In the genomic region with DNA sequence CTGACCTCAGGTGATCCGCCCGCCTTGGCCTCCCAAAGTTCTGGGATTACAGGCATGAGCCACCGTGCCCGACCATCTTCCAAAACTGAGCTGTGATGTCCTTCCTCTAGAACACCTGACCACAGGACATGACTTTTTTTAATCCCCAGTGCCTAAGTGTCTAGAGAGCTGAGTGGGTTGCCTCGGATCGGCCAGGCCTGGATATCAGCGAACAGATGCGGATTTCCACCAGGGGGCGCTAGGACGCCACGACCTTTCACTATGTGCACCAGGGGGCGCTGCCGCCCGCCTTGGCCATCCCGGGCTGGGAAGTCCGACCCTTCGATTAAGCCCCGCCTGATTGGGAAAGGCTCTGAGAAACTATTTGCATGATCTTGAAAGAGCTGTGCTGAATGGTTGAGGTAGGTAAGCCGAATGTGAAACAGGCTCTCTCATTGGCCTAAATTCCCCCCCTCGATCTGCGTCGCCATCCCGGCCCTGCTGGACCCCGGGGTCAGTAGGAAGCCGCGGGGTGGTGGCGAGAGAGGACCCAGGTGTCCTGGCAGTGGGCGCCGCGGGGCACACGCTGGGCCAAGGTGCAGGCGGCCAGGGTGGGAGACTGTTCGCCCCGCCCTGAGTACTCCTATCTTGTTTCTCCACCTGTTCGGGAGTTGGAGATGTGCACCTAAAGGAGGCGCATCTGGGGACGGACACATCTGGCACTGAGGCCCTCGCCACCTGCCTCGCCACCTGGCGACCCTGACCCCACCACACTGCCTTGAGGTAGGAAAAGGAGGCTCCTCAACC, we compare ENCODE assay signal across 1 cellular context.
TF ChIP-seq lines count a peak whose summit lies in the region.

A gene with protein sequence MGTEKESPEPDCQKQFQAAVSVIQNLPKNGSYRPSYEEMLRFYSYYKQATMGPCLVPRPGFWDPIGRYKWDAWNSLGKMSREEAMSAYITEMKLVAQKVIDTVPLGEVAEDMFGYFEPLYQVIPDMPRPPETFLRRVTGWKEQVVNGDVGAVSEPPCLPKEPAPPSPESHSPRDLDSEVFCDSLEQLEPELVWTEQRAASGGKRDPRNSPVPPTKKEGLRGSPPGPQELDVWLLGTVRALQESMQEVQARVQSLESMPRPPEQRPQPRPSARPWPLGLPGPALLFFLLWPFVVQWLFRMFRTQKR (plus strand): TSS at position 496 of the 786 bp plus-strand sequence. CDS start 458 bp downstream, outside the sequence.

TF ChIP-seq in GM12878, 131 proteins besides CTCF, POLR2A, EP300 and RAD21 (continued from another document and continues in another):
- TF ChIP-seq, protein P1, sequence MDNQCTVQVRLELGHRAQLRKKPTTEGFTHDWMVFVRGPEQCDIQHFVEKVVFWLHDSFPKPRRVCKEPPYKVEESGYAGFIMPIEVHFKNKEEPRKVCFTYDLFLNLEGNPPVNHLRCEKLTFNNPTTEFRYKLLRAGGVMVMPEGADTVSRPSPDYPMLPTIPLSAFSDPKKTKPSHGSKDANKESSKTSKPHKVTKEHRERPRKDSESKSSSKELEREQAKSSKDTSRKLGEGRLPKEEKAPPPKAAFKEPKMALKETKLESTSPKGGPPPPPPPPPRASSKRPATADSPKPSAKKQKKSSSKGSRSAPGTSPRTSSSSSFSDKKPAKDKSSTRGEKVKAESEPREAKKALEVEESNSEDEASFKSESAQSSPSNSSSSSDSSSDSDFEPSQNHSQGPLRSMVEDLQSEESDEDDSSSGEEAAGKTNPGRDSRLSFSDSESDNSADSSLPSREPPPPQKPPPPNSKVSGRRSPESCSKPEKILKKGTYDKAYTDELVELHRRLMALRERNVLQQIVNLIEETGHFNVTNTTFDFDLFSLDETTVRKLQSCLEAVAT (IDR thresholded peaks at IDR 0.05), result no peak
- TF ChIP-seq ZNF384 (IDR thresholded peaks at IDR 0.05; ENCODE audit: borderline replicate concordance, low read depth, low read length) (no peak), SPI1 (IDR thresholded peaks at IDR 0.05; ENCODE audit: borderline replicate concordance, insufficient read depth, low read depth, low read length) (no peak), SIN3A (IDR thresholded peaks at IDR 0.05; ENCODE audit: low read depth, low read length) (no peak), POU2F2 (IDR thresholded peaks at IDR 0.05; ENCODE audit: borderline replicate concordance, low read depth, low read length) (peak; percentile 100), ETV6 (conservative IDR thresholded peaks at IDR 0.05 in 1 of 2, IDR thresholded peaks at IDR 0.05 in 1 of 2; ENCODE audit: borderline replicate concordance in 1 of 2, low read depth in 1 of 2) (no peak), CHD2 (IDR thresholded peaks at IDR 0.05; ENCODE audit: borderline replicate concordance, low read depth, low read length) (peak; percentile 61; the same call in 1 of the 2 replicates), ZNF622 (IDR thresholded peaks at IDR 0.05) (no peak), GATAD2B (conservative IDR thresholded peaks at IDR 0.05; ENCODE audit: low read depth) (peak; percentile 70; the same call in 1 of the 2 replicates), SREBF1 (IDR thresholded peaks at IDR 0.05; ENCODE audit: low read length) (no peak), SP1 (IDR thresholded peaks at IDR 0.05; ENCODE audit: low read depth, low read length) (peak; percentile 95), PML (IDR thresholded peaks at IDR 0.05; ENCODE audit: low read length) (no peak), ATF7 (IDR thresholded peaks at IDR 0.05; ENCODE audit: low read depth) (peak; percentile 48; the same call in 1 of the 2 replicates), PAX5 (IDR thresholded peaks at IDR 0.05; ENCODE audit: borderline replicate concordance, low read depth, low read length) (no peak; the same call in 1 of the 2 replicates), RAD51 (IDR thresholded peaks at IDR 0.05) (no peak), NBN (IDR thresholded peaks at IDR 0.05) (peak; percentile 84), ZZZ3 (IDR thresholded peaks at IDR 0.05; ENCODE audit: control insufficient read depth, insufficient read length, low read depth) (no peak), WRNIP1 (IDR thresholded peaks at IDR 0.05; ENCODE audit: borderline replicate concordance, low read depth, low read length) (0 out of 2 replicates have a peak, but pooled peaks have one; percentile 53), EGR1 (IDR thresholded peaks at IDR 0.05; ENCODE audit: borderline replicate concordance in 1 of 2, low read depth in 2 of 2, low read length in 2 of 2) (peak in 1 of 2 experiments; percentile 35; a peak in 1 of 3 replicates), MEF2B (IDR thresholded peaks at IDR 0.05; ENCODE audit: partially characterized antibody, poor library complexity, severe bottlenecking) (no peak), TAF1 (IDR thresholded peaks at IDR 0.05; ENCODE audit: borderline replicate concordance, low read depth, low read length) (no peak), BRCA1 (IDR thresholded peaks at IDR 0.05; ENCODE audit: low read depth, low read length) (no peak), SMARCA5 (IDR thresholded peaks at IDR 0.05) (peak; percentile 100), FOXK2 (IDR thresholded peaks at IDR 0.05) (no peak), MTA2 (IDR thresholded peaks at IDR 0.05; ENCODE audit: low read depth) (no peak), TARDBP (IDR thresholded peaks at IDR 0.05; ENCODE audit: borderline replicate concordance) (no peak; the same call in 1 of the 2 replicates), STAT3 (IDR thresholded peaks at IDR 0.05; ENCODE audit: low read depth, low read length) (no peak), YBX1 (IDR thresholded peaks at IDR 0.05) (no peak), RFX5 (IDR thresholded peaks at IDR 0.05; ENCODE audit: low read depth, low read length) (peak; percentile 83), BMI1 (IDR thresholded peaks at IDR 0.05; ENCODE audit: borderline replicate concordance) (no peak), MTA3 (IDR thresholded peaks at IDR 0.05; ENCODE audit: borderline replicate concordance, low read length) (no peak)
- TF ChIP-seq, protein P2, sequence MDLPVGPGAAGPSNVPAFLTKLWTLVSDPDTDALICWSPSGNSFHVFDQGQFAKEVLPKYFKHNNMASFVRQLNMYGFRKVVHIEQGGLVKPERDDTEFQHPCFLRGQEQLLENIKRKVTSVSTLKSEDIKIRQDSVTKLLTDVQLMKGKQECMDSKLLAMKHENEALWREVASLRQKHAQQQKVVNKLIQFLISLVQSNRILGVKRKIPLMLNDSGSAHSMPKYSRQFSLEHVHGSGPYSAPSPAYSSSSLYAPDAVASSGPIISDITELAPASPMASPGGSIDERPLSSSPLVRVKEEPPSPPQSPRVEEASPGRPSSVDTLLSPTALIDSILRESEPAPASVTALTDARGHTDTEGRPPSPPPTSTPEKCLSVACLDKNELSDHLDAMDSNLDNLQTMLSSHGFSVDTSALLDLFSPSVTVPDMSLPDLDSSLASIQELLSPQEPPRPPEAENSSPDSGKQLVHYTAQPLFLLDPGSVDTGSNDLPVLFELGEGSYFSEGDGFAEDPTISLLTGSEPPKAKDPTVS (IDR thresholded peaks at IDR 0.05; ENCODE audit: low read depth, low read length), result no peak
- TF ChIP-seq, protein P3, sequence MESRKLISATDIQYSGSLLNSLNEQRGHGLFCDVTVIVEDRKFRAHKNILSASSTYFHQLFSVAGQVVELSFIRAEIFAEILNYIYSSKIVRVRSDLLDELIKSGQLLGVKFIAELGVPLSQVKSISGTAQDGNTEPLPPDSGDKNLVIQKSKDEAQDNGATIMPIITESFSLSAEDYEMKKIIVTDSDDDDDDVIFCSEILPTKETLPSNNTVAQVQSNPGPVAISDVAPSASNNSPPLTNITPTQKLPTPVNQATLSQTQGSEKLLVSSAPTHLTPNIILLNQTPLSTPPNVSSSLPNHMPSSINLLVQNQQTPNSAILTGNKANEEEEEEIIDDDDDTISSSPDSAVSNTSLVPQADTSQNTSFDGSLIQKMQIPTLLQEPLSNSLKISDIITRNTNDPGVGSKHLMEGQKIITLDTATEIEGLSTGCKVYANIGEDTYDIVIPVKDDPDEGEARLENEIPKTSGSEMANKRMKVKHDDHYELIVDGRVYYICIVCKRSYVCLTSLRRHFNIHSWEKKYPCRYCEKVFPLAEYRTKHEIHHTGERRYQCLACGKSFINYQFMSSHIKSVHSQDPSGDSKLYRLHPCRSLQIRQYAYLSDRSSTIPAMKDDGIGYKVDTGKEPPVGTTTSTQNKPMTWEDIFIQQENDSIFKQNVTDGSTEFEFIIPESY (IDR thresholded peaks at IDR 0.05), result 0 out of 2 replicates have a peak, but pooled peaks have one; percentile 29
- TF ChIP-seq, protein P4, sequence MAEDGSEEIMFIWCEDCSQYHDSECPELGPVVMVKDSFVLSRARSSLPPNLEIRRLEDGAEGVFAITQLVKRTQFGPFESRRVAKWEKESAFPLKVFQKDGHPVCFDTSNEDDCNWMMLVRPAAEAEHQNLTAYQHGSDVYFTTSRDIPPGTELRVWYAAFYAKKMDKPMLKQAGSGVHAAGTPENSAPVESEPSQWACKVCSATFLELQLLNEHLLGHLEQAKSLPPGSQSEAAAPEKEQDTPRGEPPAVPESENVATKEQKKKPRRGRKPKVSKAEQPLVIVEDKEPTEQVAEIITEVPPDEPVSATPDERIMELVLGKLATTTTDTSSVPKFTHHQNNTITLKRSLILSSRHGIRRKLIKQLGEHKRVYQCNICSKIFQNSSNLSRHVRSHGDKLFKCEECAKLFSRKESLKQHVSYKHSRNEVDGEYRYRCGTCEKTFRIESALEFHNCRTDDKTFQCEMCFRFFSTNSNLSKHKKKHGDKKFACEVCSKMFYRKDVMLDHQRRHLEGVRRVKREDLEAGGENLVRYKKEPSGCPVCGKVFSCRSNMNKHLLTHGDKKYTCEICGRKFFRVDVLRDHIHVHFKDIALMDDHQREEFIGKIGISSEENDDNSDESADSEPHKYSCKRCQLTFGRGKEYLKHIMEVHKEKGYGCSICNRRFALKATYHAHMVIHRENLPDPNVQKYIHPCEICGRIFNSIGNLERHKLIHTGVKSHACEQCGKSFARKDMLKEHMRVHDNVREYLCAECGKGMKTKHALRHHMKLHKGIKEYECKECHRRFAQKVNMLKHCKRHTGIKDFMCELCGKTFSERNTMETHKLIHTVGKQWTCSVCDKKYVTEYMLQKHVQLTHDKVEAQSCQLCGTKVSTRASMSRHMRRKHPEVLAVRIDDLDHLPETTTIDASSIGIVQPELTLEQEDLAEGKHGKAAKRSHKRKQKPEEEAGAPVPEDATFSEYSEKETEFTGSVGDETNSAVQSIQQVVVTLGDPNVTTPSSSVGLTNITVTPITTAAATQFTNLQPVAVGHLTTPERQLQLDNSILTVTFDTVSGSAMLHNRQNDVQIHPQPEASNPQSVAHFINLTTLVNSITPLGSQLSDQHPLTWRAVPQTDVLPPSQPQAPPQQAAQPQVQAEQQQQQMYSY (CRISPR knock-in tag; IDR thresholded peaks at IDR 0.05), result no peak
- TF ChIP-seq, protein P5, sequence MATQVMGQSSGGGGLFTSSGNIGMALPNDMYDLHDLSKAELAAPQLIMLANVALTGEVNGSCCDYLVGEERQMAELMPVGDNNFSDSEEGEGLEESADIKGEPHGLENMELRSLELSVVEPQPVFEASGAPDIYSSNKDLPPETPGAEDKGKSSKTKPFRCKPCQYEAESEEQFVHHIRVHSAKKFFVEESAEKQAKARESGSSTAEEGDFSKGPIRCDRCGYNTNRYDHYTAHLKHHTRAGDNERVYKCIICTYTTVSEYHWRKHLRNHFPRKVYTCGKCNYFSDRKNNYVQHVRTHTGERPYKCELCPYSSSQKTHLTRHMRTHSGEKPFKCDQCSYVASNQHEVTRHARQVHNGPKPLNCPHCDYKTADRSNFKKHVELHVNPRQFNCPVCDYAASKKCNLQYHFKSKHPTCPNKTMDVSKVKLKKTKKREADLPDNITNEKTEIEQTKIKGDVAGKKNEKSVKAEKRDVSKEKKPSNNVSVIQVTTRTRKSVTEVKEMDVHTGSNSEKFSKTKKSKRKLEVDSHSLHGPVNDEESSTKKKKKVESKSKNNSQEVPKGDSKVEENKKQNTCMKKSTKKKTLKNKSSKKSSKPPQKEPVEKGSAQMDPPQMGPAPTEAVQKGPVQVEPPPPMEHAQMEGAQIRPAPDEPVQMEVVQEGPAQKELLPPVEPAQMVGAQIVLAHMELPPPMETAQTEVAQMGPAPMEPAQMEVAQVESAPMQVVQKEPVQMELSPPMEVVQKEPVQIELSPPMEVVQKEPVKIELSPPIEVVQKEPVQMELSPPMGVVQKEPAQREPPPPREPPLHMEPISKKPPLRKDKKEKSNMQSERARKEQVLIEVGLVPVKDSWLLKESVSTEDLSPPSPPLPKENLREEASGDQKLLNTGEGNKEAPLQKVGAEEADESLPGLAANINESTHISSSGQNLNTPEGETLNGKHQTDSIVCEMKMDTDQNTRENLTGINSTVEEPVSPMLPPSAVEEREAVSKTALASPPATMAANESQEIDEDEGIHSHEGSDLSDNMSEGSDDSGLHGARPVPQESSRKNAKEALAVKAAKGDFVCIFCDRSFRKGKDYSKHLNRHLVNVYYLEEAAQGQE (IDR thresholded peaks at IDR 0.05; ENCODE audit: low read depth, low read length), result no peak
- TF ChIP-seq, protein P6, sequence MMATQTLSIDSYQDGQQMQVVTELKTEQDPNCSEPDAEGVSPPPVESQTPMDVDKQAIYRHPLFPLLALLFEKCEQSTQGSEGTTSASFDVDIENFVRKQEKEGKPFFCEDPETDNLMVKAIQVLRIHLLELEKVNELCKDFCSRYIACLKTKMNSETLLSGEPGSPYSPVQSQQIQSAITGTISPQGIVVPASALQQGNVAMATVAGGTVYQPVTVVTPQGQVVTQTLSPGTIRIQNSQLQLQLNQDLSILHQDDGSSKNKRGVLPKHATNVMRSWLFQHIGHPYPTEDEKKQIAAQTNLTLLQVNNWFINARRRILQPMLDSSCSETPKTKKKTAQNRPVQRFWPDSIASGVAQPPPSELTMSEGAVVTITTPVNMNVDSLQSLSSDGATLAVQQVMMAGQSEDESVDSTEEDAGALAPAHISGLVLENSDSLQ (IDR thresholded peaks at IDR 0.05), result no peak
- TF ChIP-seq, protein P7, sequence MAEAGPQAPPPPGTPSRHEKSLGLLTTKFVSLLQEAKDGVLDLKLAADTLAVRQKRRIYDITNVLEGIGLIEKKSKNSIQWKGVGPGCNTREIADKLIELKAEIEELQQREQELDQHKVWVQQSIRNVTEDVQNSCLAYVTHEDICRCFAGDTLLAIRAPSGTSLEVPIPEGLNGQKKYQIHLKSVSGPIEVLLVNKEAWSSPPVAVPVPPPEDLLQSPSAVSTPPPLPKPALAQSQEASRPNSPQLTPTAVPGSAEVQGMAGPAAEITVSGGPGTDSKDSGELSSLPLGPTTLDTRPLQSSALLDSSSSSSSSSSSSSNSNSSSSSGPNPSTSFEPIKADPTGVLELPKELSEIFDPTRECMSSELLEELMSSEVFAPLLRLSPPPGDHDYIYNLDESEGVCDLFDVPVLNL (IDR thresholded peaks at IDR 0.05; ENCODE audit: low read depth, low read length), result no peak
- TF ChIP-seq, protein P8, sequence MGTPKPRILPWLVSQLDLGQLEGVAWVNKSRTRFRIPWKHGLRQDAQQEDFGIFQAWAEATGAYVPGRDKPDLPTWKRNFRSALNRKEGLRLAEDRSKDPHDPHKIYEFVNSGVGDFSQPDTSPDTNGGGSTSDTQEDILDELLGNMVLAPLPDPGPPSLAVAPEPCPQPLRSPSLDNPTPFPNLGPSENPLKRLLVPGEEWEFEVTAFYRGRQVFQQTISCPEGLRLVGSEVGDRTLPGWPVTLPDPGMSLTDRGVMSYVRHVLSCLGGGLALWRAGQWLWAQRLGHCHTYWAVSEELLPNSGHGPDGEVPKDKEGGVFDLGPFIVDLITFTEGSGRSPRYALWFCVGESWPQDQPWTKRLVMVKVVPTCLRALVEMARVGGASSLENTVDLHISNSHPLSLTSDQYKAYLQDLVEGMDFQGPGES (IDR thresholded peaks at IDR 0.05), result peak; percentile 53; the same call in 1 of the 2 replicates
- TF ChIP-seq, protein P9, sequence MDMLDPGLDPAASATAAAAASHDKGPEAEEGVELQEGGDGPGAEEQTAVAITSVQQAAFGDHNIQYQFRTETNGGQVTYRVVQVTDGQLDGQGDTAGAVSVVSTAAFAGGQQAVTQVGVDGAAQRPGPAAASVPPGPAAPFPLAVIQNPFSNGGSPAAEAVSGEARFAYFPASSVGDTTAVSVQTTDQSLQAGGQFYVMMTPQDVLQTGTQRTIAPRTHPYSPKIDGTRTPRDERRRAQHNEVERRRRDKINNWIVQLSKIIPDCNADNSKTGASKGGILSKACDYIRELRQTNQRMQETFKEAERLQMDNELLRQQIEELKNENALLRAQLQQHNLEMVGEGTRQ (IDR thresholded peaks at IDR 0.05; ENCODE audit: borderline replicate concordance, low read depth, low read length), result no peak
